Comparison of ENCODE assay signal across 20 cellular contexts in genomic region chr17:35519442-35519841, GRCh38.
A peak's percentile ranks its signal among the peaks of the same experiment; 100 is the strongest.
DNase-seq lines count a peak whose midpoint lies in the region; ATAC-seq and TF ChIP-seq lines count a peak whose summit lies in the region.
"Had no signal": no experiment of that assay in that cellular context is flagged by ENCODE, and none has a peak within 500 bp of the region (broad histone marks: within the 10 kb centered on the region; RNA-seq: fewer than 3 reads in every experiment).

No MANE protein-coding gene starts in this region.

- peak; percentile 59 for DNase-seq in DMS153 (lab: John Stamatoyannopoulos, UW)
- no peak for DNase-seq in DMS153 treated with DMSO at 0.1 percent for 48 hours (lab: John Stamatoyannopoulos, UW; ENCODE audit: unreplicated experiment)
- DNase-seq in stimulated activated naive CD8-positive, alpha-beta T cell treated with anti-CD3 and anti-CD28 coated beads, Interleukin-15, Interleukin-2, amounts not matched to agents 100 U/mL and 50 U/mL, for 24 hours, result no peak
- DNase-seq in epithelial cell of esophagus (ENCODE audit: low read depth), result peak; percentile 83
- DNase-seq in HuH-7.5 (ENCODE audit: low spot score), result no peak
- DNase-seq in nephron progenitor cell, result no peak
- no peak for DNase-seq in 8988T
- DNase-seq: activated gamma-delta T cell treated with Interleukin-2 at 50 U/mL for 16 hours, BE2C, cortex of kidney, erythroblast, naive B cell, NCI-H2081 treated with DMSO at 0.1 percent for 48 hours, NCI-H69, PC-3, thyroid gland had no signal

- no peak for ATAC-seq in stimulated activated naive CD8-positive, alpha-beta T cell treated with anti-CD3 and anti-CD28 coated beads, Interleukin-15, Interleukin-2, amounts not matched to agents 100 U/mL and 50 U/mL, for 24 hours
- ATAC-seq: PC-3 had no signal

- H3K27me3 Mint-ChIP-seq in stimulated activated naive CD8-positive, alpha-beta T cell treated with anti-CD3 and anti-CD28 coated beads, Interleukin-15, Interleukin-2, amounts not matched to agents 100 ng/mL and 50 ng/mL, for 24 hours, result no peaks in the 10 kb centered on the region
- peaks cover 67% of the 10 kb centered on the region for H3K27me3 Mint-ChIP-seq in nephron progenitor cell (ENCODE audit: low read depth, poor library complexity)

- TF ChIP-seq CTCF in epithelial cell of esophagus (IDR thresholded peaks at IDR 0.05; ENCODE audit: insufficient read depth, low read depth, low read length, missing control alignments) (no peak), nephron progenitor cell (IDR thresholded peaks at IDR 0.05) (no peak)

- peaks cover 86% of the 10 kb centered on the region for H3K4me1 Mint-ChIP-seq in stimulated activated naive CD8-positive, alpha-beta T cell treated with anti-CD3 and anti-CD28 coated beads, Interleukin-15, Interleukin-2, amounts not matched to agents 100 ng/mL and 50 ng/mL, for 24 hours (ENCODE audit: low read depth)
- H3K4me1 Mint-ChIP-seq in nephron progenitor cell, result no peaks in the 10 kb centered on the region

- no peak overlapping the region for H3K4me3 ChIP-seq in epithelial cell of esophagus (ENCODE audit: low read length)
- H3K4me3 ChIP-seq: SJSA1, smooth muscle cell, thyroid gland had no signal

- peak overlapping the region; percentile 43 for H3K27ac Mint-ChIP-seq in stimulated activated naive CD8-positive, alpha-beta T cell treated with anti-CD3 and anti-CD28 coated beads, Interleukin-15, Interleukin-2, amounts not matched to agents 100 ng/mL and 50 ng/mL, for 24 hours
- H3K27ac Mint-ChIP-seq in nephron progenitor cell, result no peak overlapping the region
- H3K27ac Mint-ChIP-seq: IgD-negative memory B cell had no signal

- H3K36me3 Mint-ChIP-seq in stimulated activated naive CD8-positive, alpha-beta T cell treated with anti-CD3 and anti-CD28 coated beads, Interleukin-15, Interleukin-2, amounts not matched to agents 100 ng/mL and 50 ng/mL, for 24 hours (ENCODE audit: low read depth), result peaks cover 71% of the 10 kb centered on the region
- no peaks in the 10 kb centered on the region for H3K36me3 Mint-ChIP-seq in nephron progenitor cell (ENCODE audit: low read depth)
- H3K36me3 Mint-ChIP-seq: naive B cell had no signal

- no peak overlapping the region for H3K4me3 Mint-ChIP-seq in stimulated activated naive CD8-positive, alpha-beta T cell treated with anti-CD3 and anti-CD28 coated beads, Interleukin-15, Interleukin-2, amounts not matched to agents 100 ng/mL and 50 ng/mL, for 24 hours
- H3K4me3 Mint-ChIP-seq in nephron progenitor cell, result no peak overlapping the region
- H3K4me3 Mint-ChIP-seq: IgD-negative memory B cell, naive B cell had no signal

- H3K9me3 Mint-ChIP-seq in stimulated activated naive CD8-positive, alpha-beta T cell treated with anti-CD3 and anti-CD28 coated beads, Interleukin-15, Interleukin-2, amounts not matched to agents 100 ng/mL and 50 ng/mL, for 24 hours, result no peaks in the 10 kb centered on the region
- H3K9me3 Mint-ChIP-seq in nephron progenitor cell, result peaks cover 7% of the 10 kb centered on the region
- H3K9me3 Mint-ChIP-seq: naive B cell had no signal

Comparison
In these comparisons a context has a peak if more than half of its experiments do, and no peak if none do; other contexts are left out.
1. DNase-seq: peak in DMS153 (single experiment) and epithelial cell of esophagus (single experiment); none in DMS153 treated with DMSO at 0.1 percent for 48 hours (single experiment), stimulated activated naive CD8-positive, alpha-beta T cell treated with anti-CD3 and anti-CD28 coated beads, Interleukin-15, Interleukin-2, amounts not matched to agents 100 U/mL and 50 U/mL, for 24 hours (single experiment), HuH-7.5 (single experiment), nephron progenitor cell (single experiment) and 8988T (single experiment).